8 cellular contexts compared by ENCODE assay signal in the genomic region with DNA sequence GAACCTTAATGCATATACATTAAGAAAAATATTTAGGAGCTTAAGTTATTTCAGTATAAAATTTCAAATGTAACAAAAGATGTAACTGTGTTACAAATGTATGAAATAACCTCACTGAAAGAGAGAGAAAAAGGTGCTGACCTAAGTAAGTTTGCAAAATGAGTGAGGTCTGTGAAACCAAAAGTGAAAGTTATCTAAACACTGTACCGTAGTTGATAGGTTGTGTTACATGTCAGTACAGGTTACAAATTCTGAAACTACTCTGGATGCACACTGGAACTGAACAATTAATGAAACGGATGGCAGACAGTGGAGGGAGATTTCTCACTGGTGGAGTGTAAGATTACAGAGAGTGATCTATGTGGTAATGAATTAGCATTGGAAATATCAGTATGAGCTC.
DNase-seq lines count a peak whose midpoint lies in the region; ATAC-seq lines count a peak whose summit lies in the region.

No MANE protein-coding gene starts in this region.

- peak overlapping the region in 6 of 10 donors; percentile 11 to 71 (median 28) for H3K4me3 Mint-ChIP-seq in naive thymus-derived CD8-positive, alpha-beta T cell

- H3K9me3 Mint-ChIP-seq in naive thymus-derived CD8-positive, alpha-beta T cell, result peaks cover 0 to 12% (median 2%) of the 10 kb centered on the region in 9 donors

- ATAC-seq in GM19372 (IDR thresholded peaks at IDR 0.05; ENCODE audit: low read depth, unreplicated experiment), result peak; percentile 71
- ATAC-seq in HG02938 (IDR thresholded peaks at IDR 0.05; ENCODE audit: unreplicated experiment), result peak; percentile 75
- no peak for ATAC-seq in naive thymus-derived CD8-positive, alpha-beta T cell
- no peak for ATAC-seq in GM19467 (IDR thresholded peaks at IDR 0.05; ENCODE audit: unreplicated experiment)

- POLR2A ChIA-PET in naive thymus-derived CD8-positive, alpha-beta T cell (lab: Charles Lee), result no interaction called here

- no peaks in the 10 kb centered on the region for H3K36me3 Mint-ChIP-seq in naive thymus-derived CD8-positive, alpha-beta T cell

- no peak overlapping the region for H3K27ac Mint-ChIP-seq in naive thymus-derived CD8-positive, alpha-beta T cell

- peaks cover 0 to 8% (median 1%) of the 10 kb centered on the region in 4 donors for H3K4me1 Mint-ChIP-seq in naive thymus-derived CD8-positive, alpha-beta T cell

- peak; percentile 6 for DNase-seq in SW480 (ENCODE audit: low spot score)
- no peak for DNase-seq in naive thymus-derived CD8-positive, alpha-beta T cell
- DNase-seq in SKM-1 (lab: John Stamatoyannopoulos, UW; ENCODE audit: unreplicated experiment), result no peak
- no peak for DNase-seq in activated CD8-positive, alpha-beta memory T cell treated with anti-CD3 and anti-CD28 coated beads, Interleukin-2, amount 50 U/mL, for 48 hours
- no peak for DNase-seq in COLO668 (lab: John Stamatoyannopoulos, UW; ENCODE audit: unreplicated experiment)

- H3K27me3 Mint-ChIP-seq in naive thymus-derived CD8-positive, alpha-beta T cell, result no peaks in the 10 kb centered on the region

Comparison
In these comparisons a context has a peak if more than half of its experiments do, and no peak if none do; other contexts are left out.
1. ATAC-seq: peak in GM19372 (single experiment) and HG02938 (single experiment); none in naive thymus-derived CD8-positive, alpha-beta T cell (0 of 2) and GM19467 (single experiment).